In genomic region chr15:31598620-31599019, GRCh38 we compare ENCODE assay signal across 13 cellular contexts.
DNase-seq lines count a peak whose midpoint lies in the region; ATAC-seq, FAIRE-seq and TF ChIP-seq lines count a peak whose summit lies in the region.
"Had no signal": no experiment of that assay in that cellular context is flagged by ENCODE, and none has a peak within 500 bp of the region (broad histone marks: within the 10 kb centered on the region; RNA-seq: fewer than 3 reads in every experiment).

No MANE protein-coding gene starts in this region.

- BruUV-seq in PC-9 (replicated peaks; lab: Mats Ljungman, UMichigan), result no TSS peak

- H3F3A ChIP-seq in PC-9 (ENCODE audit: insufficient read depth, low read depth), result no peaks in the 10 kb centered on the region

- no peaks in the 10 kb centered on the region for H3K27me3 ChIP-seq in WERI-Rb-1 (ENCODE audit: insufficient read depth, low read depth, severe bottlenecking)
- H3K27me3 ChIP-seq in lung (ENCODE audit: control insufficient read depth, insufficient read depth), result no peaks in the 10 kb centered on the region
- H3K27me3 ChIP-seq in PC-9 (ENCODE audit: insufficient read depth, low read depth), result 0 out of 2 replicates have a peak, but pooled peaks cover 2% of the 10 kb centered on the region

- H3K4me1 ChIP-seq in lung (ENCODE audit: control insufficient read depth in 2 of 2, insufficient read depth in 2 of 2, low read length in 2 of 2) (peaks cover 0 to 3% of the 10 kb centered on the region in 2 donors), PC-9 (replicated peaks; ENCODE audit: insufficient read depth) (no peaks in the 10 kb centered on the region)
- H3K4me1 ChIP-seq: HAP-1 had no signal

- H3K9me3 ChIP-seq in WERI-Rb-1 (ENCODE audit: severe bottlenecking) (no peaks in the 10 kb centered on the region), lung (ENCODE audit: control insufficient read depth in 2 of 2, insufficient read depth in 1 of 2, low read length in 1 of 2) (no peaks in the 10 kb centered on the region), PC-9 (ENCODE audit: insufficient read depth, low read depth) (no peaks in the 10 kb centered on the region)
- H3K9me3 ChIP-seq: HAP-1 had no signal

- FAIRE-seq in RCC 7860 (lab: Jason Lieb, UNC), result no peak
- FAIRE-seq: HTR-8/SVneo had no signal

- intact Hi-C loops in PC-9 (cut with micrococcal nuclease; ENCODE audit: unreplicated experiment), result no loop called here

- 17 to 19% methylated on average over 7 of the region's 7 CpGs for WGBS in lung, 2 donors

- no peaks in the 10 kb centered on the region for H4K20me1 ChIP-seq in PC-9 (ENCODE audit: insufficient read depth)

- no peak overlapping the region; the same call in 1 of the 2 replicates for H3K4me3 ChIP-seq in WERI-Rb-1 (ENCODE audit: low read depth, low read length)
- H3K4me3 ChIP-seq in lung, result no peak overlapping the region
- H3K4me3 ChIP-seq in PC-9, result no peak overlapping the region
- H3K4me3 ChIP-seq: HAP-1 had no signal

- H3K27ac ChIP-seq in WERI-Rb-1, result no peak overlapping the region
- H3K27ac ChIP-seq in lung (ENCODE audit: low read depth in 1 of 2, low read length in 1 of 2), result no peak overlapping the region
- H3K27ac ChIP-seq in PC-9, result no peak overlapping the region

- CTCF ChIA-PET in PC-9 (lab: Charles Lee), result no interaction called here

- H2AFZ ChIP-seq in PC-9, result no peak overlapping the region

- H3K4me2 ChIP-seq in PC-9, result no peak overlapping the region

- no peaks in the 10 kb centered on the region for H3K9me2 ChIP-seq in PC-9 (ENCODE audit: insufficient read depth)

- POLR2A ChIA-PET in PC-9 (lab: Charles Lee; ENCODE audit: unreplicated experiment), result no interaction called here

- no peak for ATAC-seq in lung (ENCODE audit: insufficient read depth, low FRiP score)
- no peak for ATAC-seq in HG02852 (IDR thresholded peaks at IDR 0.05; ENCODE audit: unreplicated experiment)
- ATAC-seq: activated CD4-positive, alpha-beta T cell treated with anti-CD3 and anti-CD28 coated beads for 36 hours had no signal

- H3K36me3 ChIP-seq in WERI-Rb-1 (no peaks in the 10 kb centered on the region), lung (ENCODE audit: control insufficient read depth in 2 of 2, insufficient read depth in 2 of 2, low read length in 2 of 2) (no peaks in the 10 kb centered on the region), PC-9 (ENCODE audit: low read depth) (no peaks in the 10 kb centered on the region)
- H3K36me3 ChIP-seq: HAP-1 had no signal

- no peaks in the 10 kb centered on the region for H3K79me2 ChIP-seq in PC-9 (ENCODE audit: low read depth)

- TF ChIP-seq CTCF in WERI-Rb-1 (IDR thresholded peaks at IDR 0.05; ENCODE audit: low read depth, low read length) (no peak), lung (IDR thresholded peaks at IDR 0.05; ENCODE audit: control extremely low read depth, extremely low read depth) (no peak), PC-9 (conservative IDR thresholded peaks at IDR 0.05) (no peak)

- peak; percentile 18 for DNase-seq in DMS79 (lab: John Stamatoyannopoulos, UW)
- DNase-seq in NCI-H187 treated with DMSO at 0.1 percent for 48 hours (lab: John Stamatoyannopoulos, UW), result peak; percentile 21
- DNase-seq in WERI-Rb-1, result peak; percentile 71
- DNase-seq in lung (ENCODE audit: low spot score), result peak; percentile 61
- DNase-seq in RCC 7860 (ENCODE audit: low spot score), result no peak
- no peak for DNase-seq in GDM1 (lab: John Stamatoyannopoulos, UW)
- DNase-seq in PC-9, result no peak
- DNase-seq: activated CD4-positive, alpha-beta T cell treated with anti-CD3 and anti-CD28 coated beads for 36 hours; NCI-H1048; stimulated activated CD4-positive, alpha-beta T cell treated with anti-CD3 and anti-CD28 coated beads, Interleukin-1b, Interleukin-23, amount 100 ng/mL, for 48 hours had no signal

Comparison
In these comparisons a context has a peak if more than half of its experiments do, and no peak if none do; other contexts are left out.
1. DNase-seq: peak in DMS79 (single experiment), NCI-H187 treated with DMSO at 0.1 percent for 48 hours (single experiment), WERI-Rb-1 (single experiment) and lung (single experiment); none in RCC 7860 (single experiment), GDM1 (single experiment) and PC-9 (0 of 2).